22 cellular contexts compared by ENCODE assay signal in genomic region chr16:50219402-50219975, GRCh38. TPM values are rescaled to one million over a fixed set of nuclear protein-coding genes. Genes with fewer than 3 reads are reported as not detected.
A peak's percentile ranks its signal among the peaks of the same experiment; 100 is the strongest.
DNase-seq lines count a peak whose midpoint lies in the region; ATAC-seq, FAIRE-seq and TF ChIP-seq lines count a peak whose summit lies in the region.
"Had no signal": no experiment of that assay in that cellular context is flagged by ENCODE, and none has a peak within 500 bp of the region (broad histone marks: within the 10 kb centered on the region; RNA-seq: fewer than 3 reads in every experiment).

No MANE protein-coding gene starts in this region.

- POLR2A ChIA-PET in HepG2 (lab: Yijun Ruan, JAX) = no interaction called here
- POLR2A ChIA-PET in HEK293 (lab: Yijun Ruan, JAX) = no interaction called here
- POLR2A ChIA-PET in K562 (lab: Yijun Ruan, JAX) = no interaction called here

- H3K27ac Mint-ChIP-seq in stimulated activated effector memory CD8-positive, alpha-beta T cell treated with anti-CD3 and anti-CD28 coated beads, Interleukin-12 subunit alpha, Interleukin-12 subunit beta, amount 100 ng/mL, for 72 hours = peak overlapping the region; percentile 33

- TF ChIP-seq POLR2A in HepG2 (IDR thresholded peaks at IDR 0.05; ENCODE audit: insufficient read depth in 1 of 2, low read depth in 2 of 2, low read length in 2 of 2) (no peak), right lobe of liver (IDR thresholded peaks at IDR 0.05) (no peak), K562 (conservative IDR thresholded peaks at IDR 0.05) (no peak)

- DNase-seq in HepG2 (ENCODE audit: low spot score) = no peak
- no peak for DNase-seq in right lobe of liver
- no peak for DNase-seq in K562 (ENCODE audit: extremely low read depth in 1 of 4, low spot score in 3 of 4)
- DNase-seq in stimulated activated effector memory CD8-positive, alpha-beta T cell treated with anti-CD3 and anti-CD28 coated beads, Interleukin-12 subunit alpha, Interleukin-12 subunit beta, amount 100 ng/mL, for 72 hours (ENCODE audit: low spot score in 2 of 2) = no peak
- DNase-seq in NCI-H128 (lab: John Stamatoyannopoulos, UW; ENCODE audit: unreplicated experiment) = no peak
- no peak for DNase-seq in dedifferentiated amniotic fluid mesenchymal stem cell (ENCODE audit: extremely low spot score)
- DNase-seq: 8988T; ACHN; BE2C; C1 segment of cervical spinal cord; CD4-positive, alpha-beta memory T cell; CD4-positive, CD25-positive, alpha-beta regulatory T cell; CD8-positive, alpha-beta memory T cell; COR-L47; DMS79 treated with DMSO at 0.1 percent for 48 hours; GF-D8 had no signal

- H2AFZ ChIP-seq in HepG2 (ENCODE audit: low read length) (no peak overlapping the region), K562 (ENCODE audit: low read depth, low read length) (no peak overlapping the region)

- in situ Hi-C loops in HepG2 (cut with HindIII; ENCODE audit: extremely low pct_ligation_motif_present, low pct_unique_long_range_greater_than_20kb) (no loop called here), K562 (cut with MboI) (loop anchor here (10.0 to 25.0 kb wide), 2 partner anchors 135 to 293 kb away; no protein-coding TSS in a partner anchor)

- ATAC-seq in HepG2 (no peak), right lobe of liver (no peak), K562 (no peak)
- ATAC-seq in stimulated activated effector memory CD8-positive, alpha-beta T cell treated with anti-CD3 and anti-CD28 coated beads, Interleukin-12 subunit alpha, Interleukin-12 subunit beta, amount 100 ng/mL, for 72 hours = no peak

- TF ChIP-seq CTCF in HepG2 (CRISPR knock-in tag; IDR thresholded peaks at IDR 0.05) = no peak
- TF ChIP-seq CTCF in right lobe of liver (IDR thresholded peaks at IDR 0.05) = no peak
- TF ChIP-seq CTCF in HEK293 (tag by site-specific recombination; IDR thresholded peaks at IDR 0.05) = no peak
- no peak for TF ChIP-seq CTCF in K562 (IDR thresholded peaks at IDR 0.05 in 2 of 3, conservative IDR thresholded peaks at IDR 0.05 in 1 of 3; ENCODE audit: insufficient read depth in 2 of 3, low read depth in 1 of 3, low read length in 3 of 3)

- H3K79me2 ChIP-seq in HepG2 (ENCODE audit: insufficient read depth, low read length) (no peaks in the 10 kb centered on the region), K562 (ENCODE audit: control insufficient read depth, insufficient read depth, low read length) (no peaks in the 10 kb centered on the region)

- H4K20me1 ChIP-seq in HepG2 (ENCODE audit: insufficient read depth, low read length) (no peaks in the 10 kb centered on the region), K562 (replicated peaks; ENCODE audit: control insufficient read depth, insufficient read depth, low read length) (no peaks in the 10 kb centered on the region)
- H4K20me1 ChIP-seq: BLaER1 had no signal

- peaks cover 24 to 82% of the 10 kb centered on the region in 2 experiments for H3K36me3 ChIP-seq in HepG2 (replicated peaks in 1 of 2; ENCODE audit: control insufficient read depth in 1 of 2, insufficient read depth in 2 of 2, low read length in 2 of 2)
- peaks cover 0 to 89% (median 15%) of the 10 kb centered on the region in 4 donors for H3K36me3 ChIP-seq in right lobe of liver
- peaks cover 20 to 68% of the 10 kb centered on the region in 2 experiments for H3K36me3 ChIP-seq in HEK293 (ENCODE audit: control insufficient read depth in 2 of 2, insufficient read depth in 1 of 2, low read length in 2 of 2)
- H3K36me3 ChIP-seq in K562 (ENCODE audit: control insufficient read depth, insufficient read depth, low read length) = peaks cover 61% of the 10 kb centered on the region; the same call in 2 of the 3 replicates

- no peaks in the 10 kb centered on the region for H3K27me3 ChIP-seq in HepG2 (ENCODE audit: control insufficient read depth in 1 of 2, insufficient read depth in 2 of 2, low read length in 2 of 2)
- no peaks in the 10 kb centered on the region for H3K27me3 ChIP-seq in right lobe of liver
- no peaks in the 10 kb centered on the region for H3K27me3 ChIP-seq in K562 (ENCODE audit: control insufficient read depth in 2 of 2, insufficient read depth in 2 of 2, low read length in 2 of 2)
- H3K27me3 ChIP-seq: BE2C, BLaER1 had no signal

- CTCF ChIA-PET in HepG2 (lab: Yijun Ruan, JAX; ENCODE audit: low intra/inter-chr PET ratio, low total read pairs) (no interaction called here), HEK293 (lab: Yijun Ruan, JAX) (no interaction called here), K562 (lab: Yijun Ruan, JAX; ENCODE audit: low intra/inter-chr PET ratio) (no interaction called here)

- H3K4me2 ChIP-seq in HepG2 (ENCODE audit: low read depth, low read length) = no peak overlapping the region
- no peak overlapping the region for H3K4me2 ChIP-seq in K562 (ENCODE audit: insufficient read depth, low read length)
- H3K4me2 ChIP-seq: BLaER1 had no signal

- no peak overlapping the region for H3K27ac ChIP-seq in HepG2 (ENCODE audit: extremely low read length, insufficient read depth, low read length)
- no peak overlapping the region for H3K27ac ChIP-seq in right lobe of liver
- no peak overlapping the region for H3K27ac ChIP-seq in HEK293 (ENCODE audit: extremely low read depth, low read depth, low read length)
- H3K27ac ChIP-seq in K562 (ENCODE audit: extremely low read depth, low read depth, low read length) = no peak overlapping the region
- H3K27ac ChIP-seq: BLaER1 had no signal

- intact Hi-C loops in HepG2 (cut with micrococcal nuclease; ENCODE audit: unreplicated experiment) (no loop called here), right lobe of liver (cut with DNase I) (loop anchor here (10.0 kb wide), 3 partner anchors 135 to 585 kb away; partner anchors contain the start of gene CNEP1R1 (in 1 of the 2)), K562 (cut with micrococcal nuclease) (no loop called here)

- no peaks in the 10 kb centered on the region for H3K4me1 ChIP-seq in HepG2 (ENCODE audit: insufficient read depth, low read length)
- H3K4me1 ChIP-seq in right lobe of liver = no peaks in the 10 kb centered on the region
- H3K4me1 ChIP-seq in HEK293 (ENCODE audit: control insufficient read depth, insufficient read depth, low read length) = no peaks in the 10 kb centered on the region
- no peaks in the 10 kb centered on the region for H3K4me1 ChIP-seq in K562 (replicated peaks in 1 of 2; ENCODE audit: control insufficient read depth in 2 of 2, insufficient read depth in 2 of 2, low read length in 2 of 2)
- H3K4me1 ChIP-seq: BE2C, BLaER1 had no signal

- H3K9me3 Mint-ChIP-seq in stimulated activated effector memory CD8-positive, alpha-beta T cell treated with anti-CD3 and anti-CD28 coated beads, Interleukin-12 subunit alpha, Interleukin-12 subunit beta, amount 100 ng/mL, for 72 hours = no peaks in the 10 kb centered on the region
- H3K9me3 Mint-ChIP-seq: CD14-positive monocyte; CD4-positive, alpha-beta memory T cell; CD4-positive, CD25-positive, alpha-beta regulatory T cell; CD8-positive, alpha-beta memory T cell had no signal

- BruUV-seq in HepG2 (replicated peaks; lab: Mats Ljungman, UMichigan) = no TSS peak
- BruUV-seq in K562 (replicated peaks; lab: Mats Ljungman, UMichigan) = no TSS peak

- no peak overlapping the region for H3K4me3 Mint-ChIP-seq in stimulated activated effector memory CD8-positive, alpha-beta T cell treated with anti-CD3 and anti-CD28 coated beads, Interleukin-12 subunit alpha, Interleukin-12 subunit beta, amount 100 ng/mL, for 72 hours
- H3K4me3 Mint-ChIP-seq: CD14-positive monocyte; CD4-positive, alpha-beta memory T cell; CD4-positive, CD25-positive, alpha-beta regulatory T cell; CD8-positive, alpha-beta memory T cell had no signal

- peaks cover 11% of the 10 kb centered on the region for H3K4me1 Mint-ChIP-seq in stimulated activated effector memory CD8-positive, alpha-beta T cell treated with anti-CD3 and anti-CD28 coated beads, Interleukin-12 subunit alpha, Interleukin-12 subunit beta, amount 100 ng/mL, for 72 hours
- H3K4me1 Mint-ChIP-seq: CD14-positive monocyte had no signal

- TF ChIP-seq EP300 in HepG2 (IDR thresholded peaks at IDR 0.05; ENCODE audit: low read depth in 2 of 2, low read length in 2 of 2) (no peak), HepG2 (CRISPR knock-in tag; IDR thresholded peaks at IDR 0.05; ENCODE audit: borderline replicate concordance) (no peak), K562 (IDR thresholded peaks at IDR 0.05; ENCODE audit: low read length) (no peak)

- H3K9me1 ChIP-seq in K562 (ENCODE audit: control insufficient read depth, insufficient read depth, low read length) = no peaks in the 10 kb centered on the region

- H3K9ac ChIP-seq in HepG2 (ENCODE audit: insufficient read depth, low read depth, low read length) (no peak overlapping the region), K562 (ENCODE audit: insufficient read depth in 1 of 2, low read depth in 2 of 2, low read length in 2 of 2) (no peak overlapping the region)
- H3K9ac ChIP-seq: BLaER1 had no signal

- H3K9me3 ChIP-seq in HepG2 (ENCODE audit: low read length) (no peaks in the 10 kb centered on the region), right lobe of liver (no peaks in the 10 kb centered on the region), HEK293 (ENCODE audit: control insufficient read depth, insufficient read depth, low read depth, low read length) (no peaks in the 10 kb centered on the region), K562 (replicated peaks; ENCODE audit: control insufficient read depth, insufficient read depth, low read depth, low read length) (no peaks in the 10 kb centered on the region)
- H3K9me3 ChIP-seq: BE2C, BLaER1 had no signal

- TF ChIP-seq RAD21 in HepG2 (CRISPR knock-in tag; IDR thresholded peaks at IDR 0.05) = no peak
- TF ChIP-seq RAD21 in K562 (CRISPR knock-in tag; conservative IDR thresholded peaks at IDR 0.05 in 1 of 2, IDR thresholded peaks at IDR 0.05 in 1 of 2) = no peak

- 97% methylated on average over 4 of the region's 4 CpGs for WGBS in HepG2 (ENCODE audit: low lambda C conversion rate)
- 95% methylated on average over 4 of the region's 4 CpGs for WGBS in right lobe of liver (ENCODE audit: insufficient coverage, low coverage, low lambda C conversion rate, missing lambda C conversion rate)
- WGBS in K562 (ENCODE audit: insufficient coverage, low coverage, missing lambda C conversion rate) = 78% methylated on average over 3 of the region's 4 CpGs

- no peak for FAIRE-seq in HepG2 (lab: Jason Lieb, UNC)
- FAIRE-seq in K562 (lab: Jason Lieb, UNC) = no peak
- FAIRE-seq: A204.1, GM12891, GM19239 had no signal

- H3K36me3 Mint-ChIP-seq in stimulated activated effector memory CD8-positive, alpha-beta T cell treated with anti-CD3 and anti-CD28 coated beads, Interleukin-12 subunit alpha, Interleukin-12 subunit beta, amount 100 ng/mL, for 72 hours = peaks cover 71% of the 10 kb centered on the region

- H3K4me3 ChIP-seq in HepG2 (replicated peaks in 1 of 3; ENCODE audit: insufficient read depth in 1 of 3, low read depth in 2 of 3, low read length in 3 of 3) (no peak overlapping the region), right lobe of liver (no peak overlapping the region), HEK293 (ENCODE audit: low read depth, low read length) (no peak overlapping the region), K562 (no peak overlapping the region)
- H3K4me3 ChIP-seq: BLaER1 had no signal

RNA-seq across cellular contexts. Expression of gene ADCY7, which starts 46.9 kb away (rescaled TPM):
- 2.3 and 4.3 TPM in 2 replicates for total RNA-seq in HepG2 (2016; rRNA removed; fragmentation: Illumina TruSeq; extraction: Trizol)
- 0.51 and 1.3 TPM in 2 replicates for total RNA-seq in HepG2 (2016; cell fraction: cytosol; rRNA removed; fragmentation: Illumina TruSeq; extraction: Trizol; ENCODE audit: low read depth)
- total RNA-seq in HepG2 (2016; cell fraction: insoluble cytoplasmic fraction; rRNA removed; fragmentation: Illumina TruSeq; extraction: Trizol) = 2.5 and 4.5 TPM in 2 replicates
- total RNA-seq in HepG2 (2016; cell fraction: membrane; rRNA removed; fragmentation: Illumina TruSeq; extraction: Trizol) = 1.1 and 1.8 TPM in 2 replicates
- 3.9 and 5.9 TPM in 2 replicates for total RNA-seq in HepG2 (2016; cell fraction: nucleus; rRNA removed; fragmentation: Illumina TruSeq; extraction: Trizol)
- 2.2 and 3.7 TPM in 2 replicates for polyA plus RNA-seq in HepG2 (2011; rRNA removed)
- 1.2 and 1.5 TPM in 2 replicates for polyA plus RNA-seq in HepG2 (2011; cell fraction: cytosol; rRNA removed)
- 14.6 and 16.9 TPM in 2 replicates for polyA plus RNA-seq in HepG2 (2011; cell fraction: nucleus; rRNA removed)
- 1.7 and 3.0 TPM in 2 replicates for polyA plus RNA-seq in HepG2 (2012)
- polyA plus RNA-seq in HepG2 (2016; cell fraction: cytosol; fragmentation: Illumina TruSeq; extraction: Trizol; ENCODE audit: low read depth) = 0.17 and 0.38 TPM in 2 replicates
- polyA plus RNA-seq in HepG2 (2016; cell fraction: insoluble cytoplasmic fraction; fragmentation: Illumina TruSeq; extraction: Trizol; ENCODE audit: low read depth) = 1.2 and 1.4 TPM in 2 replicates
- 0.44 and 0.47 TPM in 2 replicates for polyA plus RNA-seq in HepG2 (2016; cell fraction: membrane; fragmentation: Illumina TruSeq; extraction: Trizol; ENCODE audit: low read depth)
- 6.9 and 8.7 TPM in 2 replicates for polyA plus RNA-seq in HepG2 (2016; cell fraction: nucleus; fragmentation: Illumina TruSeq; extraction: Trizol; ENCODE audit: insufficient read depth, low read depth)
- polyA minus RNA-seq in HepG2 (2011; rRNA and poly(A)+ RNA removed; ENCODE audit: low replicate concordance) = 17.5 and 40.6 TPM in 2 replicates
- 2.0 and 5.5 TPM in 2 replicates for polyA minus RNA-seq in HepG2 (2011; cell fraction: cytosol; rRNA and poly(A)+ RNA removed)
- 9.0 and 10.2 TPM in 2 replicates for polyA minus RNA-seq in HepG2 (2011; cell fraction: nucleus; rRNA and poly(A)+ RNA removed)
- 10 to 100 TPM in 1 of 6 experiments, 1 to 10 TPM in 5; 2.5 to 10.2 (median 6.5) TPM for total RNA-seq in right lobe of liver
- total RNA-seq in K562 (2011; cell fraction: chromatin; rRNA removed; ENCODE audit: low replicate concordance) = 155 and 371 TPM in 2 replicates
- total RNA-seq in K562 (2011; cell fraction: nucleolus; rRNA removed) = 245 and 277 TPM in 2 replicates
- total RNA-seq in K562 (2011; cell fraction: nucleoplasm; rRNA removed) = 151 and 184 TPM in 2 replicates
- total RNA-seq in K562 (2014; rRNA removed) = 59.0 and 73.5 TPM in 2 replicates
- 15.9 and 19.0 TPM in 2 replicates for total RNA-seq in K562 (2014; rRNA removed; fragmentation: Illumina TruSeq; extraction: Trizol)
- total RNA-seq in K562 (2015; rRNA removed; fragmentation: Illumina TruSeq; extraction: Trizol) = 28.6 and 29.9 TPM in 2 replicates
- 104 and 108 TPM in 2 replicates for total RNA-seq in K562 (2021)
- polyA plus RNA-seq in K562 (2011; rRNA removed) = 28.6 and 31.0 TPM in 2 replicates
- 19.2 and 48.3 TPM in 2 replicates for polyA plus RNA-seq in K562 (2011; cell fraction: cytosol; rRNA removed)
- 193 and 347 TPM in 2 replicates for polyA plus RNA-seq in K562 (2011; cell fraction: nucleus; rRNA removed)
- 53.4 and 59.6 TPM in 2 replicates for polyA plus RNA-seq in K562 (2012)
- polyA plus RNA-seq in K562 (2014; fragmentation: Illumina TruSeq; extraction: Trizol) = 26.4 and 37.3 TPM in 2 replicates
- polyA plus RNA-seq in K562 (2014; fragmentation: Nextera tagmentation; extraction: Ambion mirVana) = 1 to 10 TPM; 2.3 to 2.4 TPM
- polyA plus RNA-seq in K562 (2014; rRNA removed) = 49.4 and 64.0 TPM in 2 replicates
- polyA minus RNA-seq in K562 (2011; rRNA and poly(A)+ RNA removed) = 27.7 and 54.0 TPM in 2 replicates
- 42.4 and 51.4 TPM in 2 replicates for polyA minus RNA-seq in K562 (2011; cell fraction: cytosol; rRNA and poly(A)+ RNA removed)
- 109 TPM in 2 replicates for polyA minus RNA-seq in K562 (2011; cell fraction: nucleus; rRNA and poly(A)+ RNA removed)

Comparison
In these comparisons a context has a peak if more than half of its experiments do, and no peak if none do; other contexts are left out.
1. intact Hi-C loops: an anchor here in right lobe of liver (10.0 kb wide); none called in HepG2 and K562.
2. Of the 241 proteins assayed by ChIP-seq in both HepG2 and K562: peak only in HepG2: none; only in K562: PCBP2 and ZNF512; in both: HNRNPK; in neither: 238.